Comparison of ENCODE assay signal across 11 cellular contexts in genomic region chr5:59358497-59358896, GRCh38.
DNase-seq lines count a peak whose midpoint lies in the region; ATAC-seq and TF ChIP-seq lines count a peak whose summit lies in the region.
"Had no signal": no experiment of that assay in that cellular context is flagged by ENCODE, and none has a peak within 500 bp of the region (broad histone marks: within the 10 kb centered on the region; RNA-seq: fewer than 3 reads in every experiment).

No MANE protein-coding gene starts in this region.

- no peaks in the 10 kb centered on the region for H3K36me3 ChIP-seq in upper lobe of left lung

- H3K27ac ChIP-seq in upper lobe of left lung (peak overlapping the region; percentile 1 to 48 (median 18)), substantia nigra (ENCODE audit: low read depth, low read length, poor library complexity, severe bottlenecking) (no peak overlapping the region)

- no peak for TF ChIP-seq CTCF in fibroblast of mammary gland (conservative IDR thresholded peaks at IDR 0.05; ENCODE audit: control insufficient read depth, insufficient read depth, low read depth, low read length)
- no peak for TF ChIP-seq CTCF in upper lobe of left lung (IDR thresholded peaks at IDR 0.05)

- H3K4me3 ChIP-seq in fibroblast of mammary gland (ENCODE audit: control insufficient read depth, low read depth, low read length) (no peak overlapping the region), upper lobe of left lung (no peak overlapping the region)

- peak; percentile 63 to 92 for ATAC-seq in upper lobe of left lung (ENCODE audit: low FRiP score in 2 of 2)
- no peak for ATAC-seq in GM19035 (IDR thresholded peaks at IDR 0.05; ENCODE audit: unreplicated experiment)
- ATAC-seq in GM18511 (IDR thresholded peaks at IDR 0.05; ENCODE audit: unreplicated experiment): no peak

- 38 to 41% methylated on average over 2 of the region's 2 CpGs for WGBS in upper lobe of left lung, 2 donors

- no peak for TF ChIP-seq POLR2A in upper lobe of left lung (IDR thresholded peaks at IDR 0.05)

- no peak for TF ChIP-seq EP300 in upper lobe of left lung (IDR thresholded peaks at IDR 0.05)

- no peaks in the 10 kb centered on the region for H3K9me3 ChIP-seq in upper lobe of left lung

- peak; percentile 1 for DNase-seq in NCI-H2171 treated with DMSO at 0.1 percent for 48 hours (lab: John Stamatoyannopoulos, UW)
- no peak for DNase-seq in NCI-H2171 (lab: John Stamatoyannopoulos, UW)
- DNase-seq in fibroblast of mammary gland (ENCODE audit: low read depth): peak; percentile 11
- DNase-seq in mucosa of gallbladder (ENCODE audit: low spot score): peak; percentile 40
- DNase-seq in upper lobe of left lung: no peak
- no peak for DNase-seq in substantia nigra (lab: John Stamatoyannopoulos, UW)
- DNase-seq: activated CD4-positive, alpha-beta memory T cell treated with anti-CD3 and anti-CD28 coated beads for 36 hours; NCI-H1092 treated with DMSO at 0.1 percent for 48 hours; stimulated activated CD4-positive, alpha-beta T cell treated with anti-CD3 and anti-CD28 coated beads, Interleukin-4, amount 100 ng/mL, for 1 hour had no signal

- H3K27me3 ChIP-seq in upper lobe of left lung: no peaks in the 10 kb centered on the region

- H3K4me1 ChIP-seq in upper lobe of left lung: peaks cover 15 to 30% (median 21%) of the 10 kb centered on the region in 4 donors

Comparison
In these comparisons a context has a peak if more than half of its experiments do, and no peak if none do; other contexts are left out.
1. DNase-seq: peak in NCI-H2171 treated with DMSO at 0.1 percent for 48 hours (single experiment), fibroblast of mammary gland (single experiment) and mucosa of gallbladder (single experiment); none in NCI-H2171 (single experiment), upper lobe of left lung (0 of 2) and substantia nigra (0 of 49).
2. ATAC-seq: peak in upper lobe of left lung (2 of 2); none in GM19035 (single experiment) and GM18511 (single experiment).